In genomic region chr5:176352116-176352878, GRCh38 we compare ENCODE assay signal across 2 cellular contexts.
TF ChIP-seq lines count a peak whose summit lies in the region.

No MANE protein-coding gene starts in this region.

TF ChIP-seq in IMR-90, 13 proteins besides CTCF, POLR2A, EP300 and RAD21:
- TF ChIP-seq FOS (IDR thresholded peaks at IDR 0.05; ENCODE audit: low read depth, low read length): no peak
- no peak for TF ChIP-seq MAZ (IDR thresholded peaks at IDR 0.05; ENCODE audit: borderline replicate concordance, low read depth, low read length)
- no peak for TF ChIP-seq RCOR1 (IDR thresholded peaks at IDR 0.05; ENCODE audit: insufficient replicate concordance, low read length)
- TF ChIP-seq CEBPB (IDR thresholded peaks at IDR 0.05; ENCODE audit: low read depth, low read length): no peak
- TF ChIP-seq RFX5 (IDR thresholded peaks at IDR 0.05; ENCODE audit: low read depth, low read length): no peak
- no peak for TF ChIP-seq MXI1 (IDR thresholded peaks at IDR 0.05; ENCODE audit: borderline replicate concordance, low read depth, low read length)
- TF ChIP-seq USF2 (IDR thresholded peaks at IDR 0.05; ENCODE audit: low read depth, low read length): no peak
- no peak for TF ChIP-seq BHLHE40 (IDR thresholded peaks at IDR 0.05; ENCODE audit: low read depth, low read length)
- no peak for TF ChIP-seq NFE2L2 (IDR thresholded peaks at IDR 0.05; ENCODE audit: low read depth, low read length)
- TF ChIP-seq CHD1 (IDR thresholded peaks at IDR 0.05; ENCODE audit: low read depth, low read length): no peak
- TF ChIP-seq MAFK (IDR thresholded peaks at IDR 0.05; ENCODE audit: low read depth, low read length): no peak
- no peak for TF ChIP-seq ELK1 (IDR thresholded peaks at IDR 0.05; ENCODE audit: borderline replicate concordance, low read depth, low read length)

TF ChIP-seq in GM12891, 5 proteins besides CTCF, POLR2A, EP300 and RAD21:
- TF ChIP-seq SPI1 (IDR thresholded peaks at IDR 0.05; ENCODE audit: low read depth, low read length): no peak
- no peak for TF ChIP-seq PAX5 (IDR thresholded peaks at IDR 0.05; ENCODE audit: insufficient read depth, low read length, severe bottlenecking)
- TF ChIP-seq POU2F2 (IDR thresholded peaks at IDR 0.05; ENCODE audit: low read depth, low read length): no peak
- no peak for TF ChIP-seq TAF1 (IDR thresholded peaks at IDR 0.05; ENCODE audit: low read depth, low read length)
- no peak for TF ChIP-seq POLR2AphosphoS5 (IDR thresholded peaks at IDR 0.05; ENCODE audit: low read depth, low read length)
